In the genomic region with DNA sequence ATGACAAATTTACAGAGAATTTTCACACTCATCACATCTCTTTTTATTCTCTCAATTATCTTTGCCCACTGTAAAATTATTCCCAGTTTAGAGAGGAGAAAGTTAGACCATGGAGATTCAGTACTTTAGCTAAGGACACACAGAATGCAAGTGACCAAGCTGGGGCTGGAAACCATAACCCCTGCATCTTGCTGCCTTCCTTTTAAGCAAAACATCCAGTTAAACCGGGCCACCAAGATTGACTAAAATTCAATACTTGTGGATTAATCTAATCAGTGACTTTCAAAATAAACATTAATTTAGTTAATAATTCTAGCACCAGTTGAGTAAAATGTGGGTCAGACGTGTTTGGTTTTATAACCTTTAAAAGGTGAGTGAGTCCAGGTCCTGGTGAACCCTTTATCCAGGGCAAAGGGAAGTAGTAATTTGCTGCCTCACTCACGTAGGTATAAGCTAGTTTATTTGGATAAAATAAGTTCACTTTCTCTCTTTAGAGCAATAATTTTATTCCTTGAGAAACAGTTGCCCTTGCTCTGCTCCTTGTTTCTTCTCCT, we compare ENCODE assay signal across 2 cellular contexts.
TF ChIP-seq lines count a peak whose summit lies in the region.

No MANE protein-coding gene starts in this region.

TF ChIP-seq in liver, 16 proteins besides CTCF, POLR2A, EP300 and RAD21:
- TF ChIP-seq FOXA1 (IDR thresholded peaks at IDR 0.05) (peak; percentile 64), NR2F2 (IDR thresholded peaks at IDR 0.05) (peak; percentile 27), RXRA (IDR thresholded peaks at IDR 0.05) (peak; percentile 91 to 94), GABPA (IDR thresholded peaks at IDR 0.05 in 1 of 2, conservative IDR thresholded peaks at IDR 0.05 in 1 of 2) (peak in 1 of 2 donors; percentile 22), FOXA2 (IDR thresholded peaks at IDR 0.05) (peak; percentile 26), JUND (IDR thresholded peaks at IDR 0.05) (peak in 1 of 2 donors; percentile 55), EGR1 (IDR thresholded peaks at IDR 0.05; ENCODE audit: low read depth in 2 of 2) (no peak), HNF4A (conservative IDR thresholded peaks at IDR 0.05) (peak; percentile 73 to 85), HNF4G (IDR thresholded peaks at IDR 0.05) (peak; percentile 12), SP1 (IDR thresholded peaks at IDR 0.05) (peak; percentile 67), TAF1 (conservative IDR thresholded peaks at IDR 0.05) (no peak), YY1 (IDR thresholded peaks at IDR 0.05) (peak; percentile 83)
- TF ChIP-seq, protein P1, sequence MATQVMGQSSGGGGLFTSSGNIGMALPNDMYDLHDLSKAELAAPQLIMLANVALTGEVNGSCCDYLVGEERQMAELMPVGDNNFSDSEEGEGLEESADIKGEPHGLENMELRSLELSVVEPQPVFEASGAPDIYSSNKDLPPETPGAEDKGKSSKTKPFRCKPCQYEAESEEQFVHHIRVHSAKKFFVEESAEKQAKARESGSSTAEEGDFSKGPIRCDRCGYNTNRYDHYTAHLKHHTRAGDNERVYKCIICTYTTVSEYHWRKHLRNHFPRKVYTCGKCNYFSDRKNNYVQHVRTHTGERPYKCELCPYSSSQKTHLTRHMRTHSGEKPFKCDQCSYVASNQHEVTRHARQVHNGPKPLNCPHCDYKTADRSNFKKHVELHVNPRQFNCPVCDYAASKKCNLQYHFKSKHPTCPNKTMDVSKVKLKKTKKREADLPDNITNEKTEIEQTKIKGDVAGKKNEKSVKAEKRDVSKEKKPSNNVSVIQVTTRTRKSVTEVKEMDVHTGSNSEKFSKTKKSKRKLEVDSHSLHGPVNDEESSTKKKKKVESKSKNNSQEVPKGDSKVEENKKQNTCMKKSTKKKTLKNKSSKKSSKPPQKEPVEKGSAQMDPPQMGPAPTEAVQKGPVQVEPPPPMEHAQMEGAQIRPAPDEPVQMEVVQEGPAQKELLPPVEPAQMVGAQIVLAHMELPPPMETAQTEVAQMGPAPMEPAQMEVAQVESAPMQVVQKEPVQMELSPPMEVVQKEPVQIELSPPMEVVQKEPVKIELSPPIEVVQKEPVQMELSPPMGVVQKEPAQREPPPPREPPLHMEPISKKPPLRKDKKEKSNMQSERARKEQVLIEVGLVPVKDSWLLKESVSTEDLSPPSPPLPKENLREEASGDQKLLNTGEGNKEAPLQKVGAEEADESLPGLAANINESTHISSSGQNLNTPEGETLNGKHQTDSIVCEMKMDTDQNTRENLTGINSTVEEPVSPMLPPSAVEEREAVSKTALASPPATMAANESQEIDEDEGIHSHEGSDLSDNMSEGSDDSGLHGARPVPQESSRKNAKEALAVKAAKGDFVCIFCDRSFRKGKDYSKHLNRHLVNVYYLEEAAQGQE (IDR thresholded peaks at IDR 0.05): peak; percentile 68
- TF ChIP-seq, protein P2, sequence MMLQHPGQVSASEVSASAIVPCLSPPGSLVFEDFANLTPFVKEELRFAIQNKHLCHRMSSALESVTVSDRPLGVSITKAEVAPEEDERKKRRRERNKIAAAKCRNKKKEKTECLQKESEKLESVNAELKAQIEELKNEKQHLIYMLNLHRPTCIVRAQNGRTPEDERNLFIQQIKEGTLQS (IDR thresholded peaks at IDR 0.05): no peak
- TF ChIP-seq, protein P3, sequence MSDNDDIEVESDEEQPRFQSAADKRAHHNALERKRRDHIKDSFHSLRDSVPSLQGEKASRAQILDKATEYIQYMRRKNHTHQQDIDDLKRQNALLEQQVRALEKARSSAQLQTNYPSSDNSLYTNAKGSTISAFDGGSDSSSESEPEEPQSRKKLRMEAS (IDR thresholded peaks at IDR 0.05): peak; percentile 31
- TF ChIP-seq, protein P4, sequence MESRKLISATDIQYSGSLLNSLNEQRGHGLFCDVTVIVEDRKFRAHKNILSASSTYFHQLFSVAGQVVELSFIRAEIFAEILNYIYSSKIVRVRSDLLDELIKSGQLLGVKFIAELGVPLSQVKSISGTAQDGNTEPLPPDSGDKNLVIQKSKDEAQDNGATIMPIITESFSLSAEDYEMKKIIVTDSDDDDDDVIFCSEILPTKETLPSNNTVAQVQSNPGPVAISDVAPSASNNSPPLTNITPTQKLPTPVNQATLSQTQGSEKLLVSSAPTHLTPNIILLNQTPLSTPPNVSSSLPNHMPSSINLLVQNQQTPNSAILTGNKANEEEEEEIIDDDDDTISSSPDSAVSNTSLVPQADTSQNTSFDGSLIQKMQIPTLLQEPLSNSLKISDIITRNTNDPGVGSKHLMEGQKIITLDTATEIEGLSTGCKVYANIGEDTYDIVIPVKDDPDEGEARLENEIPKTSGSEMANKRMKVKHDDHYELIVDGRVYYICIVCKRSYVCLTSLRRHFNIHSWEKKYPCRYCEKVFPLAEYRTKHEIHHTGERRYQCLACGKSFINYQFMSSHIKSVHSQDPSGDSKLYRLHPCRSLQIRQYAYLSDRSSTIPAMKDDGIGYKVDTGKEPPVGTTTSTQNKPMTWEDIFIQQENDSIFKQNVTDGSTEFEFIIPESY (IDR thresholded peaks at IDR 0.05): peak; percentile 50

TF ChIP-seq in HepG2, 621 proteins besides CTCF, POLR2A, EP300 and RAD21:
- no peak for TF ChIP-seq NR2F6 (IDR thresholded peaks at IDR 0.05)
- no peak for TF ChIP-seq NR2F6 (CRISPR knock-in tag; IDR thresholded peaks at IDR 0.05)
- TF ChIP-seq, protein P5, sequence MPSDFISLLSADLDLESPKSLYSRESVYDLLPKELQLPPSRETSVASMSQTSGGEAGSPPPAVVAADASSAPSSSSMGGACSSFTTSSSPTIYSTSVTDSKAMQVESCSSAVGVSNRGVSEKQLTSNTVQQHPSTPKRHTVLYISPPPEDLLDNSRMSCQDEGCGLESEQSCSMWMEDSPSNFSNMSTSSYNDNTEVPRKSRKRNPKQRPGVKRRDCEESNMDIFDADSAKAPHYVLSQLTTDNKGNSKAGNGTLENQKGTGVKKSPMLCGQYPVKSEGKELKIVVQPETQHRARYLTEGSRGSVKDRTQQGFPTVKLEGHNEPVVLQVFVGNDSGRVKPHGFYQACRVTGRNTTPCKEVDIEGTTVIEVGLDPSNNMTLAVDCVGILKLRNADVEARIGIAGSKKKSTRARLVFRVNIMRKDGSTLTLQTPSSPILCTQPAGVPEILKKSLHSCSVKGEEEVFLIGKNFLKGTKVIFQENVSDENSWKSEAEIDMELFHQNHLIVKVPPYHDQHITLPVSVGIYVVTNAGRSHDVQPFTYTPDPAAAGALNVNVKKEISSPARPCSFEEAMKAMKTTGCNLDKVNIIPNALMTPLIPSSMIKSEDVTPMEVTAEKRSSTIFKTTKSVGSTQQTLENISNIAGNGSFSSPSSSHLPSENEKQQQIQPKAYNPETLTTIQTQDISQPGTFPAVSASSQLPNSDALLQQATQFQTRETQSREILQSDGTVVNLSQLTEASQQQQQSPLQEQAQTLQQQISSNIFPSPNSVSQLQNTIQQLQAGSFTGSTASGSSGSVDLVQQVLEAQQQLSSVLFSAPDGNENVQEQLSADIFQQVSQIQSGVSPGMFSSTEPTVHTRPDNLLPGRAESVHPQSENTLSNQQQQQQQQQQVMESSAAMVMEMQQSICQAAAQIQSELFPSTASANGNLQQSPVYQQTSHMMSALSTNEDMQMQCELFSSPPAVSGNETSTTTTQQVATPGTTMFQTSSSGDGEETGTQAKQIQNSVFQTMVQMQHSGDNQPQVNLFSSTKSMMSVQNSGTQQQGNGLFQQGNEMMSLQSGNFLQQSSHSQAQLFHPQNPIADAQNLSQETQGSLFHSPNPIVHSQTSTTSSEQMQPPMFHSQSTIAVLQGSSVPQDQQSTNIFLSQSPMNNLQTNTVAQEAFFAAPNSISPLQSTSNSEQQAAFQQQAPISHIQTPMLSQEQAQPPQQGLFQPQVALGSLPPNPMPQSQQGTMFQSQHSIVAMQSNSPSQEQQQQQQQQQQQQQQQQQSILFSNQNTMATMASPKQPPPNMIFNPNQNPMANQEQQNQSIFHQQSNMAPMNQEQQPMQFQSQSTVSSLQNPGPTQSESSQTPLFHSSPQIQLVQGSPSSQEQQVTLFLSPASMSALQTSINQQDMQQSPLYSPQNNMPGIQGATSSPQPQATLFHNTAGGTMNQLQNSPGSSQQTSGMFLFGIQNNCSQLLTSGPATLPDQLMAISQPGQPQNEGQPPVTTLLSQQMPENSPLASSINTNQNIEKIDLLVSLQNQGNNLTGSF (CRISPR knock-in tag; IDR thresholded peaks at IDR 0.05): no peak
- no peak for TF ChIP-seq SOX13 (IDR thresholded peaks at IDR 0.05)
- TF ChIP-seq SOX13 (CRISPR knock-in tag; conservative IDR thresholded peaks at IDR 0.05 in 1 of 2, IDR thresholded peaks at IDR 0.05 in 1 of 2): no peak
- TF ChIP-seq ZNF326 (CRISPR knock-in tag; IDR thresholded peaks at IDR 0.05; ENCODE audit: borderline replicate concordance): no peak
- TF ChIP-seq NFRKB (IDR thresholded peaks at IDR 0.05): no peak
- TF ChIP-seq, protein P6, sequence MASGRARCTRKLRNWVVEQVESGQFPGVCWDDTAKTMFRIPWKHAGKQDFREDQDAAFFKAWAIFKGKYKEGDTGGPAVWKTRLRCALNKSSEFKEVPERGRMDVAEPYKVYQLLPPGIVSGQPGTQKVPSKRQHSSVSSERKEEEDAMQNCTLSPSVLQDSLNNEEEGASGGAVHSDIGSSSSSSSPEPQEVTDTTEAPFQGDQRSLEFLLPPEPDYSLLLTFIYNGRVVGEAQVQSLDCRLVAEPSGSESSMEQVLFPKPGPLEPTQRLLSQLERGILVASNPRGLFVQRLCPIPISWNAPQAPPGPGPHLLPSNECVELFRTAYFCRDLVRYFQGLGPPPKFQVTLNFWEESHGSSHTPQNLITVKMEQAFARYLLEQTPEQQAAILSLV (CRISPR knock-in tag; IDR thresholded peaks at IDR 0.05; ENCODE audit: borderline replicate concordance): no peak
- no peak for TF ChIP-seq ZNF484 (CRISPR knock-in tag; IDR thresholded peaks at IDR 0.05; ENCODE audit: borderline replicate concordance, low read depth)
